Comparison of ENCODE assay signal across 8 cellular contexts in genomic region chr2:30147715-30148611, GRCh38. TPM values are rescaled to one million over a fixed set of nuclear protein-coding genes. Genes with fewer than 3 reads are reported as not detected.
DNase-seq lines count a peak whose midpoint lies in the region; ATAC-seq and TF ChIP-seq lines count a peak whose summit lies in the region.

No MANE protein-coding gene starts in this region.

- H2AFZ ChIP-seq in neuron (ENCODE audit: low read depth, low read length): peak overlapping the region; percentile 3

- H3K4me1 ChIP-seq in BE2C (peaks cover 20% of the 10 kb centered on the region), HUES48 (ENCODE audit: control insufficient read depth, insufficient read depth, low read length) (peaks cover 40% of the 10 kb centered on the region), neuron (ENCODE audit: insufficient read depth, low read length) (peaks cover 9% of the 10 kb centered on the region), subcutaneous abdominal adipose tissue (ENCODE audit: control insufficient read depth in 5 of 5, insufficient read depth in 5 of 5, low read length in 5 of 5) (peaks cover 10 to 43% (median 40%) of the 10 kb centered on the region in 5 donors)

- H3K27ac ChIP-seq in HUES48 (ENCODE audit: low read depth, low read length) (peak overlapping the region; percentile 95), RWPE1 (peak overlapping the region; percentile 88), subcutaneous abdominal adipose tissue (ENCODE audit: low read depth, low read length) (peak overlapping the region; percentile 84)

- TF ChIP-seq CTCF in BE2C (IDR thresholded peaks at IDR 0.05; ENCODE audit: low read depth, low read length): no peak
- TF ChIP-seq CTCF in RWPE1 (conservative IDR thresholded peaks at IDR 0.05; ENCODE audit: low read depth): peak; percentile 74

- H3K9me3 ChIP-seq in BE2C (no peaks in the 10 kb centered on the region), HUES48 (ENCODE audit: control insufficient read depth, insufficient read depth, low read length) (no peaks in the 10 kb centered on the region), neuron (ENCODE audit: low read length) (no peaks in the 10 kb centered on the region), subcutaneous abdominal adipose tissue (ENCODE audit: control insufficient read depth in 5 of 5, low read length in 5 of 5) (no peaks in the 10 kb centered on the region)

- CTCF ChIA-PET in RWPE1 (lab: Yijun Ruan, JAX): interaction anchor here (0.6 to 0.7 kb wide), 4 partner anchors 14 to 514 kb away, joined by 3 to 7 read pairs (median 4); no protein-coding TSS in a partner anchor

- no peaks in the 10 kb centered on the region for H3K36me3 ChIP-seq in BE2C
- no peaks in the 10 kb centered on the region for H3K36me3 ChIP-seq in HUES48 (ENCODE audit: control insufficient read depth, insufficient read depth, low read length)
- peaks cover 9% of the 10 kb centered on the region for H3K36me3 ChIP-seq in neuron (ENCODE audit: insufficient read depth, low read length)
- H3K36me3 ChIP-seq in subcutaneous abdominal adipose tissue (ENCODE audit: control insufficient read depth in 5 of 5, insufficient read depth in 5 of 5, low read length in 5 of 5): peaks cover 2 to 17% (median 6%) of the 10 kb centered on the region in 5 donors

- H3K9ac ChIP-seq in HUES48 (ENCODE audit: low read depth, low read length): 0 out of 2 replicates have a peak overlapping the region, but pooled peaks have one; percentile 5
- peak overlapping the region in 4 of 5 donors; percentile 7 to 100 (median 88) for H3K9ac ChIP-seq in subcutaneous abdominal adipose tissue (ENCODE audit: low read length in 5 of 5)

- peak; percentile 18 for ATAC-seq in GM19324 (IDR thresholded peaks at IDR 0.05; ENCODE audit: low FRiP score, unreplicated experiment)

- DNase-seq in BE2C: peak; percentile 88
- peak; percentile 86 for DNase-seq in RWPE1 (ENCODE audit: low spot score)
- DNase-seq in activated gamma-delta T cell treated with anti-CD3 and anti-CD28 coated beads, Interleukin-2, amount 50 U/mL, for 16 hours (ENCODE audit: low read depth): peak; percentile 64
- peak; percentile 43 for DNase-seq in foreskin melanocyte

- POLR2A ChIA-PET in RWPE1 (lab: Yijun Ruan, JAX; ENCODE audit: low non-redundant PET): no interaction called here

- H3K4me3 ChIP-seq in BE2C (ENCODE audit: low read depth, low read length) (peak overlapping the region; percentile 76), HUES48 (ENCODE audit: low read depth, low read length) (peak overlapping the region; percentile 84), neuron (ENCODE audit: low read length) (peak overlapping the region; percentile 85), subcutaneous abdominal adipose tissue (ENCODE audit: low read depth in 1 of 5, low read length in 5 of 5) (peak overlapping the region; percentile 75 to 85 (median 78))

- no peaks in the 10 kb centered on the region for H3K27me3 ChIP-seq in BE2C
- 0 out of 2 replicates have a peak, but pooled peaks cover 4% of the 10 kb centered on the region for H3K27me3 ChIP-seq in HUES48 (ENCODE audit: control insufficient read depth, insufficient read depth, low read length)
- no peaks in the 10 kb centered on the region for H3K27me3 ChIP-seq in neuron (ENCODE audit: insufficient read depth, low read length)
- H3K27me3 ChIP-seq in subcutaneous abdominal adipose tissue (ENCODE audit: control insufficient read depth in 5 of 5, insufficient read depth in 4 of 5, low read length in 5 of 5): no peaks in the 10 kb centered on the region

RNA-seq across cellular contexts. Expression of gene YPEL5, which starts 1.2 kb away (rescaled TPM):
- polyA plus RNA-seq in BE2C (2012; ENCODE audit: insufficient read depth, insufficient read length, low read depth): 30.1 TPM

Comparison
In these comparisons a context has a peak if more than half of its experiments do, and no peak if none do; other contexts are left out.
1. Peak in every context shown above with its lines: DNase-seq, ATAC-seq, H3K4me3 ChIP-seq and H3K27ac ChIP-seq.